ENCODE assay signal across 15 cellular contexts in the genomic region with DNA sequence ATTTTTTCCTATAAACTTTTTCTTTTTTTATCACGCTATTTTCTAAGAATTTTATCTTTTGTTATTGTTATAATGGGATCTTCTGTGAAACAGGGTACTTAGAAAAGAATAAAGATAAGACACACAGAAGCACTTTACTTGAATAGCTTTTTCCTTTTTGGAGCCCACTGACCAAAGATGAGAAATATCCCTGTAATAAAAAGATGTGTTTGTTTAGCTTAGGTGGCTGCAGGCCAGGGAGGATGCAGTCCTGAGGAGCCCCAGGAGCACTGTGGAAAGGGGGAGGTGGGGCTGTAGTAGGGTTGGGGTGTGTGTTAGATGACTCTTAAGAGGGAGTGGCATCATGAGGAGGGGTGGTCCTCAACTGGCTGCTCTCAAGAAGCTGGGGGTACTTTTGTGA.
"Had no signal": no experiment of that assay in that cellular context is flagged by ENCODE, and none has a peak within 500 bp of the region (broad histone marks: within the 10 kb centered on the region; RNA-seq: fewer than 3 reads in every experiment).

No MANE protein-coding gene starts in this region.

- H3K27ac ChIP-seq: gastroesophageal sphincter, hepatocyte, psoas muscle, right lobe of liver, tibial nerve had no signal

- H3K27ac Mint-ChIP-seq: activated CD4-positive, alpha-beta memory T cell treated with anti-CD3 and anti-CD28 coated beads for 36 hours; activated naive CD4-positive, alpha-beta T cell treated with anti-CD3 and anti-CD28 coated beads, Interleukin-2, amount 10 ng/mL, durations not matched to agents 7 days and 5 days; natural killer cell; stimulated activated effector memory CD8-positive, alpha-beta T cell treated with anti-CD3 and anti-CD28 coated beads, Interleukin-12 subunit alpha, Interleukin-12 subunit beta, amount 100 ng/mL, for 72 hours had no signal

- H3K4me3 Mint-ChIP-seq: activated CD4-positive, alpha-beta memory T cell treated with anti-CD3 and anti-CD28 coated beads for 36 hours; activated naive CD4-positive, alpha-beta T cell treated with anti-CD3 and anti-CD28 coated beads, Interleukin-2, amount 10 ng/mL, durations not matched to agents 7 days and 5 days; natural killer cell; stimulated activated effector memory CD8-positive, alpha-beta T cell treated with anti-CD3 and anti-CD28 coated beads, Interleukin-12 subunit alpha, Interleukin-12 subunit beta, amount 100 ng/mL, for 72 hours had no signal

- H3K36me3 Mint-ChIP-seq: natural killer cell had no signal

- H3K9me3 Mint-ChIP-seq: activated CD4-positive, alpha-beta memory T cell treated with anti-CD3 and anti-CD28 coated beads for 36 hours; activated naive CD4-positive, alpha-beta T cell treated with anti-CD3 and anti-CD28 coated beads, Interleukin-2, amount 10 ng/mL, durations not matched to agents 7 days and 5 days; natural killer cell; stimulated activated effector memory CD8-positive, alpha-beta T cell treated with anti-CD3 and anti-CD28 coated beads, Interleukin-12 subunit alpha, Interleukin-12 subunit beta, amount 100 ng/mL, for 72 hours had no signal

- H3K27me3 Mint-ChIP-seq: activated CD4-positive, alpha-beta memory T cell treated with anti-CD3 and anti-CD28 coated beads for 36 hours; activated naive CD4-positive, alpha-beta T cell treated with anti-CD3 and anti-CD28 coated beads, Interleukin-2, amount 10 ng/mL, durations not matched to agents 7 days and 5 days had no signal

- H3K9me3 ChIP-seq: gastroesophageal sphincter, psoas muscle, right lobe of liver, tibial nerve had no signal

- FAIRE-seq: kidney had no signal

- H3K27me3 ChIP-seq: gastroesophageal sphincter, hepatocyte, right lobe of liver, tibial nerve had no signal

- DNase-seq: activated CD4-positive, alpha-beta memory T cell treated with anti-CD3 and anti-CD28 coated beads for 36 hours; activated naive CD4-positive, alpha-beta T cell treated with anti-CD3 and anti-CD28 coated beads, Interleukin-2, amount 10 ng/mL, durations not matched to agents 7 days and 5 days; caudate nucleus; cortex of kidney; effector CD8-positive, alpha-beta T cell; kidney; midbrain; natural killer cell; occipital lobe; psoas muscle; right lobe of liver had no signal

- ATAC-seq: gastroesophageal sphincter; natural killer cell; right lobe of liver; stimulated activated effector memory CD8-positive, alpha-beta T cell treated with anti-CD3 and anti-CD28 coated beads, Interleukin-12 subunit alpha, Interleukin-12 subunit beta, amount 100 ng/mL, for 72 hours had no signal
